9 cellular contexts compared by ENCODE assay signal in the genomic region with DNA sequence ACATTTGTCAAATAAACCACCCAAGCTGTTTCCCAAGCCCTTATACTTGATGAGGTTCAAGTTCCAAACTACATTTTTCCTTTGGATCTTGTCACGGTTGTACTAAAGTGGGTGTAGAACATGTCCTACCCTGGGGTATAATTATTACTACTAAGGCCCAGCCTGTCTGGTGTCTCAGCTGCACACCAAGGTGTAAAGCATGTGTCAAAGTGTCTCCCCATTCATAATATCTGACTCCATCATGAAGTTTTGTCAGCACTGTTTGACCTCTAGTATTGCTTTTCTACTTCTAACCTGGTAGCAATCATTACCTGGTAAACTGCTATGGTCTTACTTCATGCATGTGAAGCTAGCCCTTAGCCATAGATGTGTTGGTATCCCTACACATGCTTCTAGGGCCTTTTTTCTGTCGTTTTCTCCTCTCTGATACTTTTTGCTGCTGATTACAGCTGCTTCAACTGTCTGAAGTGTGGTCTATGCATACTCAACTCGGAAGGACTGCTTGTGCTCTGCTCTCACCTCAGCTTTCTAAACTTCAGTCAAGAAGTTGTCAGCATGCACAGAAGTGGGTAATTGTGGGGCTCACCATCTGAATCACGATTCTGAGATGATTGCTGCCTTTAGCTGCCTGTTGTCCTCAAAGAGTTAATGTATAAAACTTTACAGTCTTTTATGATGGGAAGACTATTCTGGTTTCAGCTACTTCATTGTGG.
DNase-seq lines count a peak whose midpoint lies in the region; ATAC-seq and TF ChIP-seq lines count a peak whose summit lies in the region.
"Had no signal": no experiment of that assay in that cellular context is flagged by ENCODE, and none has a peak within 500 bp of the region (broad histone marks: within the 10 kb centered on the region; RNA-seq: fewer than 3 reads in every experiment).

No MANE protein-coding gene starts in this region.

- peaks cover 13% of the 10 kb centered on the region for H3K4me1 Mint-ChIP-seq in CD14-positive monocyte
- peaks cover 27% of the 10 kb centered on the region for H3K4me1 Mint-ChIP-seq in activated T-helper 2 cell treated with anti-CD3 and anti-CD28 coated beads, Interferon-gamma antibody, Interleukin-2, Interleukin-4, amounts not matched to agents 10 μg/mL and 5 μg/mL and 100 μg/mL, durations not matched to agents 14 hours and 24 hours and 36 hours (ENCODE audit: low read depth)
- peaks cover 27% of the 10 kb centered on the region for H3K4me1 Mint-ChIP-seq in activated T-helper 1 cell treated with anti-CD3 and anti-CD28 coated beads, Interleukin-12 subunit alpha, Interleukin-12 subunit beta, Interleukin-2, Interleukin-4 antibody, amounts not matched to agents 30 ng/mL and 10 ng/mL and 1 ng/mL, durations not matched to agents 14 hours and 24 hours and 36 hours (ENCODE audit: low read depth)

- no peaks in the 10 kb centered on the region for H3K36me3 Mint-ChIP-seq in CD14-positive monocyte
- H3K36me3 Mint-ChIP-seq in activated T-helper 2 cell treated with anti-CD3 and anti-CD28 coated beads, Interferon-gamma antibody, Interleukin-2, Interleukin-4, amounts not matched to agents 10 μg/mL and 5 μg/mL and 100 μg/mL, durations not matched to agents 14 hours and 24 hours and 36 hours (ENCODE audit: low read depth): no peaks in the 10 kb centered on the region
- no peaks in the 10 kb centered on the region for H3K36me3 Mint-ChIP-seq in activated T-helper 1 cell treated with anti-CD3 and anti-CD28 coated beads, Interleukin-12 subunit alpha, Interleukin-12 subunit beta, Interleukin-2, Interleukin-4 antibody, amounts not matched to agents 30 ng/mL and 10 ng/mL and 1 ng/mL, durations not matched to agents 14 hours and 24 hours and 36 hours (ENCODE audit: low read depth)

- H3K27me3 Mint-ChIP-seq in CD14-positive monocyte (ENCODE audit: low read depth in 3 of 3): peaks cover 0 to 1% (median 0%) of the 10 kb centered on the region in 3 donors
- peaks cover 18% of the 10 kb centered on the region for H3K27me3 Mint-ChIP-seq in activated T-helper 2 cell treated with anti-CD3 and anti-CD28 coated beads, Interferon-gamma antibody, Interleukin-2, Interleukin-4, amounts not matched to agents 10 μg/mL and 5 μg/mL and 100 μg/mL, durations not matched to agents 14 hours and 24 hours and 36 hours (ENCODE audit: low read depth)
- peaks cover 11% of the 10 kb centered on the region for H3K27me3 Mint-ChIP-seq in activated T-helper 1 cell treated with anti-CD3 and anti-CD28 coated beads, Interleukin-12 subunit alpha, Interleukin-12 subunit beta, Interleukin-2, Interleukin-4 antibody, amounts not matched to agents 30 ng/mL and 10 ng/mL and 1 ng/mL, durations not matched to agents 14 hours and 24 hours and 36 hours (ENCODE audit: insufficient read depth)

- H3K27ac Mint-ChIP-seq in CD14-positive monocyte: peak overlapping the region in 2 of 7 donors; percentile 60 to 74
- peak overlapping the region; percentile 4 for H3K27ac Mint-ChIP-seq in activated T-helper 2 cell treated with anti-CD3 and anti-CD28 coated beads, Interferon-gamma antibody, Interleukin-2, Interleukin-4, amounts not matched to agents 10 μg/mL and 5 μg/mL and 100 μg/mL, durations not matched to agents 14 hours and 24 hours and 36 hours
- H3K27ac Mint-ChIP-seq in activated T-helper 1 cell treated with anti-CD3 and anti-CD28 coated beads, Interleukin-12 subunit alpha, Interleukin-12 subunit beta, Interleukin-2, Interleukin-4 antibody, amounts not matched to agents 30 ng/mL and 10 ng/mL and 1 ng/mL, durations not matched to agents 14 hours and 24 hours and 36 hours: no peak overlapping the region

- H3K9me3 Mint-ChIP-seq in CD14-positive monocyte: peaks cover 0 to 4% (median 2%) of the 10 kb centered on the region in 7 donors
- H3K9me3 Mint-ChIP-seq in activated T-helper 2 cell treated with anti-CD3 and anti-CD28 coated beads, Interferon-gamma antibody, Interleukin-2, Interleukin-4, amounts not matched to agents 10 μg/mL and 5 μg/mL and 100 μg/mL, durations not matched to agents 14 hours and 24 hours and 36 hours: peaks cover 12% of the 10 kb centered on the region
- H3K9me3 Mint-ChIP-seq in activated T-helper 1 cell treated with anti-CD3 and anti-CD28 coated beads, Interleukin-12 subunit alpha, Interleukin-12 subunit beta, Interleukin-2, Interleukin-4 antibody, amounts not matched to agents 30 ng/mL and 10 ng/mL and 1 ng/mL, durations not matched to agents 14 hours and 24 hours and 36 hours: no peaks in the 10 kb centered on the region

- peak overlapping the region; percentile 49 to 68 for H3K4me3 Mint-ChIP-seq in CD14-positive monocyte
- H3K4me3 Mint-ChIP-seq in activated T-helper 2 cell treated with anti-CD3 and anti-CD28 coated beads, Interferon-gamma antibody, Interleukin-2, Interleukin-4, amounts not matched to agents 10 μg/mL and 5 μg/mL and 100 μg/mL, durations not matched to agents 14 hours and 24 hours and 36 hours (ENCODE audit: low read depth): peak overlapping the region; percentile 39
- H3K4me3 Mint-ChIP-seq in activated T-helper 1 cell treated with anti-CD3 and anti-CD28 coated beads, Interleukin-12 subunit alpha, Interleukin-12 subunit beta, Interleukin-2, Interleukin-4 antibody, amounts not matched to agents 30 ng/mL and 10 ng/mL and 1 ng/mL, durations not matched to agents 14 hours and 24 hours and 36 hours: no peak overlapping the region

- TF ChIP-seq CTCF in CD14-positive monocyte (IDR thresholded peaks at IDR 0.05): no peak

- DNase-seq in CD14-positive monocyte (ENCODE audit: low spot score) (no peak), NCI-H1436 (lab: John Stamatoyannopoulos, UW) (no peak), 8988T (no peak)
- DNase-seq in activated T-helper 2 cell treated with anti-CD3 and anti-CD28 coated beads, Interferon-gamma antibody, Interleukin-2, Interleukin-4, amounts not matched to agents 10 μg/mL and 5 μg/mL and 100 μg/mL, durations not matched to agents 14 hours and 24 hours and 36 hours (ENCODE audit: low spot score): no peak
- DNase-seq in activated T-helper 1 cell treated with anti-CD3 and anti-CD28 coated beads, Interleukin-12 subunit alpha, Interleukin-12 subunit beta, Interleukin-2, Interleukin-4 antibody, amounts not matched to agents 30 ng/mL and 10 ng/mL and 1 ng/mL, durations not matched to agents 14 hours and 24 hours and 36 hours (ENCODE audit: low spot score): no peak
- DNase-seq: NCI-H1694 had no signal

- ATAC-seq in GM19351 (IDR thresholded peaks at IDR 0.05; ENCODE audit: unreplicated experiment): peak; percentile 77
- peak; percentile 64 for ATAC-seq in HG03095 (IDR thresholded peaks at IDR 0.05; ENCODE audit: unreplicated experiment)
- no peak for ATAC-seq in HG02840 (IDR thresholded peaks at IDR 0.05; ENCODE audit: low FRiP score, unreplicated experiment)

- intact Hi-C loops in CD14-positive monocyte (cut with micrococcal nuclease): no loop called here
- intact Hi-C loops in activated T-helper 2 cell treated with anti-CD3 and anti-CD28 coated beads, Interferon-gamma antibody, Interleukin-2, Interleukin-4, amounts not matched to agents 10 μg/mL and 5 μg/mL and 100 μg/mL, durations not matched to agents 14 hours and 24 hours and 36 hours (cut with micrococcal nuclease): loop anchor here (1.0 kb wide), 1 partner anchor 23 kb away; no protein-coding TSS in a partner anchor
- intact Hi-C loops in activated T-helper 1 cell treated with anti-CD3 and anti-CD28 coated beads, Interleukin-12 subunit alpha, Interleukin-12 subunit beta, Interleukin-2, Interleukin-4 antibody, amounts not matched to agents 30 ng/mL and 10 ng/mL and 1 ng/mL, durations not matched to agents 14 hours and 24 hours and 36 hours (cut with micrococcal nuclease): loop anchor here (1.0 to 5.0 kb wide), 3 partner anchors 13 to 446 kb away; a partner anchor contains a TSS

Comparison
In these comparisons a context has a peak if more than half of its experiments do, and no peak if none do; other contexts are left out.
1. intact Hi-C loops: an anchor here in activated T-helper 2 cell treated with anti-CD3 and anti-CD28 coated beads, Interferon-gamma antibody, Interleukin-2, Interleukin-4, amounts not matched to agents 10 μg/mL and 5 μg/mL and 100 μg/mL, durations not matched to agents 14 hours and 24 hours and 36 hours (1.0 kb wide) and activated T-helper 1 cell treated with anti-CD3 and anti-CD28 coated beads, Interleukin-12 subunit alpha, Interleukin-12 subunit beta, Interleukin-2, Interleukin-4 antibody, amounts not matched to agents 30 ng/mL and 10 ng/mL and 1 ng/mL, durations not matched to agents 14 hours and 24 hours and 36 hours (1.0 to 5.0 kb wide); none called in CD14-positive monocyte.